1 cellular context compared by ENCODE assay signal in genomic region chr2:71154798-71155197, GRCh38.
TF ChIP-seq lines count a peak whose summit lies in the region.

No MANE protein-coding gene starts in this region.

TF ChIP-seq in SK-N-SH, 30 proteins besides CTCF, POLR2A, EP300 and RAD21 (continued from another document):
- TF ChIP-seq TCF12 (IDR thresholded peaks at IDR 0.05) (no peak), CHD2 (IDR thresholded peaks at IDR 0.05; ENCODE audit: low read length, partially characterized antibody) (no peak), USF2 (IDR thresholded peaks at IDR 0.05; ENCODE audit: borderline replicate concordance, low read depth, low read length) (no peak)
